In the genomic region with DNA sequence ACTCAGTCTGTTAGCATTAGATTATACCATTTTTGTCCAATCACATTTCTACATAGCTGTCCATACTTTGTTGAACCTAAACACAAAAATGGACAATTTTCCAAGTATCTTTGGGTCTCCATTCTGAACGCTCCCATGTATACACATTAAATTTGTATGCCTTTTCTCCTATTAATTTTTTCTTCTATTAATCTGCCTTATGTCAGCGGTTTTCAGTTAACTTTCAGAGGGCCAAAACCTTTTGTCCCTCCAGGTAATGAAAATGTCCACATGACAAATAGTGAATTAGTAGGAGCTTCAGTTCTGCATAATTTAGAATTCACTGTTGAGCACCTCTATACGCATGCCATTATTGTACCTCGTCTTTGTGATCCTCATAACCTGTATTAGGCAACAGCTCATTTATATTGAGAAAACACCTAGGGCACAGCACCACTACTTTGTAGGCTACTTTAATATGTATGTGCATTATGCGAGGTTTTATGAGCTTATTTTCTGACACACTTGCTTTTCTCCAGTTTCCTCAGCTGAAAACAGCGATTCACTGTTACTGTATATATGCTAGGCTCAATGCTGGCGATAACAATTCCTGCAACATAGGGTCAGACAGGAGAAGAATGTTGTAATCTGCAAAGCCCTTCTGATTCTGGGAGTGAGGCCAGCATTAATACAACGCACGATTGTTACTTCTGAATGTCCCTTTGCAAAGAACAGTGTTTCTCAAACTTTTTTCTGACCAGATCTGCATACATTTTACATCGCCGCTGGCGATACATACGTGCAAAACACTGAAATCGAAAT, we compare ENCODE assay signal across 8 cellular contexts. TPM values are rescaled to one million over a fixed set of nuclear protein-coding genes. Genes with fewer than 3 reads are reported as not detected.
DNase-seq lines count a peak whose midpoint lies in the region; ATAC-seq, FAIRE-seq and TF ChIP-seq lines count a peak whose summit lies in the region.

No MANE protein-coding gene starts in this region.

- BruUV-seq in K562 (replicated peaks; lab: Mats Ljungman, UMichigan) = no TSS peak

- no peaks in the 10 kb centered on the region for H3K27me3 Mint-ChIP-seq in glutamatergic neuron (ENCODE audit: unreplicated experiment)

- CTCF ChIA-PET in BJ (lab: Yijun Ruan, JAX) = interaction anchor here (1.4 to 1.8 kb wide), 3 partner anchors 20 to 82 kb away, joined by 3 to 4 read pairs (median 3); no protein-coding TSS in a partner anchor
- CTCF ChIA-PET in K562 (lab: Yijun Ruan, JAX; ENCODE audit: low intra/inter-chr PET ratio) = no interaction called here

- no peak overlapping the region for H3K27ac Mint-ChIP-seq in glutamatergic neuron (ENCODE audit: unreplicated experiment)

- H3K27me3 ChIP-seq in BJ (ENCODE audit: control insufficient read depth, insufficient read depth, low read length) (peaks cover 4% of the 10 kb centered on the region; the same call in 1 of the 2 replicates), K562 (ENCODE audit: control insufficient read depth in 2 of 2, insufficient read depth in 2 of 2, low read length in 2 of 2) (no peaks in the 10 kb centered on the region), keratinocyte (ENCODE audit: control insufficient read depth, extremely low read depth, insufficient read depth, low read length) (no peaks in the 10 kb centered on the region), testis (no peaks in the 10 kb centered on the region)

- no peaks in the 10 kb centered on the region for H3K36me3 ChIP-seq in BJ (ENCODE audit: control insufficient read depth, insufficient read depth, low read length)
- H3K36me3 ChIP-seq in K562 (ENCODE audit: control insufficient read depth, insufficient read depth, low read length) = no peaks in the 10 kb centered on the region
- H3K36me3 ChIP-seq in keratinocyte (ENCODE audit: control insufficient read depth in 2 of 2, extremely low read depth in 1 of 2, insufficient read depth in 2 of 2, low read length in 2 of 2) = no peaks in the 10 kb centered on the region
- no peaks in the 10 kb centered on the region for H3K36me3 ChIP-seq in testis (ENCODE audit: low read depth, missing control alignments)

- H3K9me3 Mint-ChIP-seq in glutamatergic neuron (ENCODE audit: unreplicated experiment) = no peaks in the 10 kb centered on the region

- H3K9me1 ChIP-seq in K562 (ENCODE audit: control insufficient read depth, insufficient read depth, low read length) (no peaks in the 10 kb centered on the region), keratinocyte (ENCODE audit: control insufficient read depth, extremely low read depth, insufficient read depth, low read length) (no peaks in the 10 kb centered on the region)

- H3K4me3 ChIP-seq in BJ (ENCODE audit: low read depth, low read length) (peak overlapping the region; percentile 44), K562 (peak overlapping the region; percentile 73), keratinocyte (ENCODE audit: control insufficient read depth in 2 of 3, extremely low read depth in 1 of 3, insufficient read depth in 2 of 3, low read depth in 1 of 3, low read length in 3 of 3) (peak overlapping the region; percentile 73 to 94 (median 87)), testis (peak overlapping the region; percentile 90 to 99)

- peak overlapping the region; percentile 86 for H3K4me2 ChIP-seq in K562 (ENCODE audit: insufficient read depth, low read length)
- H3K4me2 ChIP-seq in keratinocyte (ENCODE audit: control insufficient read depth, extremely low read depth, insufficient read depth, low read depth, low read length) = peak overlapping the region; percentile 93

- DNase-seq in BJ (ENCODE audit: low read depth) (peak; percentile 23), LHCN-M2 (ENCODE audit: low read depth) (peak; percentile 56), K562 (ENCODE audit: extremely low read depth in 1 of 4, low spot score in 3 of 4) (peak in 3 of 4 experiments; percentile 10 to 51 (median 21)), keratinocyte (ENCODE audit: low read depth, low spot score) (no peak), testis (peak; percentile 83), glutamatergic neuron (no peak), HTR-8/SVneo (ENCODE audit: insufficient read length, low spot score) (no peak)

- H3K4me1 ChIP-seq in K562 (replicated peaks in 1 of 2; ENCODE audit: control insufficient read depth in 2 of 2, insufficient read depth in 2 of 2, low read length in 2 of 2) (peaks cover 7 to 8% of the 10 kb centered on the region in 2 experiments; a peak in 3 of 5 replicates), keratinocyte (ENCODE audit: control insufficient read depth, extremely low read depth, insufficient read depth, low read length) (peaks cover 26% of the 10 kb centered on the region), testis (peaks cover 33% of the 10 kb centered on the region)

- dilution Hi-C loops in keratinocyte (cut with MboI; ENCODE audit: extremely low pct_ligation_motif_present, low sequenced_read_pairs) = no loop called here

- POLR2A ChIA-PET in BJ (lab: Charles Lee) = interaction anchor here (0.6 kb wide), 1 partner anchor 472 kb away, joined by 3 read pairs; no protein-coding TSS in a partner anchor
- POLR2A ChIA-PET in K562 (lab: Yijun Ruan, JAX) = interaction anchor here (0.6 to 1.8 kb wide), 2 partner anchors 9 to 801 kb away, joined by 4 to 5 read pairs; no protein-coding TSS in a partner anchor

- H3K27ac ChIP-seq in K562 (ENCODE audit: extremely low read depth, low read depth, low read length) = peak overlapping the region; percentile 77
- peak overlapping the region; percentile 78 for H3K27ac ChIP-seq in keratinocyte (ENCODE audit: control insufficient read depth, insufficient read depth, low read length)
- H3K27ac ChIP-seq in testis = peak overlapping the region; percentile 86 to 94

- H3K9ac ChIP-seq in K562 (ENCODE audit: insufficient read depth in 1 of 2, low read depth in 2 of 2, low read length in 2 of 2) (peak overlapping the region in 1 of 2 experiments; percentile 78; a peak in 2 of 4 replicates), keratinocyte (ENCODE audit: control insufficient read depth, extremely low read depth, insufficient read depth, low read length) (peak overlapping the region; percentile 73)

- FAIRE-seq in K562 (lab: Jason Lieb, UNC) (peak; percentile 58), keratinocyte (lab: Jason Lieb, UNC) (peak; percentile 43), HTR-8/SVneo (lab: Jason Lieb, UNC) (no peak)

- H3K79me2 ChIP-seq in K562 (ENCODE audit: control insufficient read depth, insufficient read depth, low read length) = peaks cover 16% of the 10 kb centered on the region; the same call in 2 of the 3 replicates
- H3K79me2 ChIP-seq in keratinocyte (ENCODE audit: control insufficient read depth, insufficient read depth, low read length) = peaks cover 38% of the 10 kb centered on the region

- ATAC-seq in K562 = peak; percentile 30
- no peak for ATAC-seq in GM21515 (IDR thresholded peaks at IDR 0.05; ENCODE audit: unreplicated experiment)

- no peak for TF ChIP-seq EP300 in K562 (IDR thresholded peaks at IDR 0.05; ENCODE audit: low read length)

- H4K20me1 ChIP-seq in K562 (replicated peaks; ENCODE audit: control insufficient read depth, insufficient read depth, low read length) (no peaks in the 10 kb centered on the region), keratinocyte (ENCODE audit: control insufficient read depth, extremely low read depth, insufficient read depth, low read length) (no peaks in the 10 kb centered on the region)

- no peak overlapping the region for H3K4me3 Mint-ChIP-seq in glutamatergic neuron (ENCODE audit: unreplicated experiment)

- H3K36me3 Mint-ChIP-seq in glutamatergic neuron (ENCODE audit: unreplicated experiment) = no peaks in the 10 kb centered on the region

- H2AFZ ChIP-seq in K562 (ENCODE audit: low read depth, low read length) (peak overlapping the region; percentile 95), keratinocyte (ENCODE audit: control insufficient read depth, low read length) (peak overlapping the region; percentile 95)

- TF ChIP-seq POLR2A in K562 (conservative IDR thresholded peaks at IDR 0.05) (no peak), testis (IDR thresholded peaks at IDR 0.05) (no peak)

- H3K4me1 Mint-ChIP-seq in glutamatergic neuron (ENCODE audit: low read depth, unreplicated experiment) = peaks cover 7% of the 10 kb centered on the region

- no peak for TF ChIP-seq RAD21 in K562 (CRISPR knock-in tag; conservative IDR thresholded peaks at IDR 0.05 in 1 of 2, IDR thresholded peaks at IDR 0.05 in 1 of 2)

- intact Hi-C loops in K562 (cut with micrococcal nuclease) (no loop called here), testis (cut with DNase I; ENCODE audit: low total_unique reads) (no loop called here)

- in situ Hi-C loops in K562 (cut with MboI) = no loop called here

- H3K9me3 ChIP-seq in K562 (replicated peaks; ENCODE audit: control insufficient read depth, insufficient read depth, low read depth, low read length) = no peaks in the 10 kb centered on the region
- no peaks in the 10 kb centered on the region for H3K9me3 ChIP-seq in keratinocyte (ENCODE audit: control insufficient read depth, low read depth, low read length)
- no peaks in the 10 kb centered on the region for H3K9me3 ChIP-seq in testis

- WGBS in K562 (ENCODE audit: insufficient coverage, low coverage, missing lambda C conversion rate) = 27% methylated on average over 14 of the region's 14 CpGs
- 22% methylated on average over 14 of the region's 14 CpGs for WGBS in testis, 2 donors

- TF ChIP-seq CTCF in BJ (IDR thresholded peaks at IDR 0.05; ENCODE audit: insufficient read depth, low read depth, low read length) (no peak), K562 (IDR thresholded peaks at IDR 0.05 in 2 of 3, conservative IDR thresholded peaks at IDR 0.05 in 1 of 3; ENCODE audit: insufficient read depth in 2 of 3, low read depth in 1 of 3, low read length in 3 of 3) (no peak), keratinocyte (optimal IDR thresholded peaks at IDR 0.05 in 1 of 3, IDR thresholded peaks at IDR 0.05 in 1 of 3, conservative IDR thresholded peaks at IDR 0.05 in 1 of 3; ENCODE audit: extremely low read depth in 1 of 3, insufficient read depth in 2 of 3, low read length in 3 of 3) (no peak), testis (IDR thresholded peaks at IDR 0.05) (no peak), glutamatergic neuron (IDR thresholded peaks at IDR 0.05; ENCODE audit: partially characterized antibody, unreplicated experiment) (no peak)

RNA-seq across cellular contexts. Expression of a gene that starts 1.1 kb away (rescaled TPM):
- polyA plus RNA-seq in BJ (2011; rRNA removed) = 7.3 and 17.7 TPM in 2 replicates
- polyA minus RNA-seq in BJ (2011; rRNA and poly(A)+ RNA removed) = 9.1 and 15.5 TPM in 2 replicates
- 45.3 and 50.4 TPM in 2 replicates for total RNA-seq in LHCN-M2 (2014; rRNA removed)
- polyA plus RNA-seq in LHCN-M2 (2012) = 14.6 TPM
- 7.2 and 29.4 TPM in 2 replicates for total RNA-seq in K562 (2011; cell fraction: chromatin; rRNA removed; ENCODE audit: low replicate concordance)
- 3.5 and 5.1 TPM in 2 replicates for total RNA-seq in K562 (2011; cell fraction: nucleolus; rRNA removed)
- total RNA-seq in K562 (2011; cell fraction: nucleoplasm; rRNA removed) = 13.5 and 16.5 TPM in 2 replicates
- total RNA-seq in K562 (2014; rRNA removed) = 15.5 and 15.8 TPM in 2 replicates
- 30.7 and 35.0 TPM in 2 replicates for total RNA-seq in K562 (2014; rRNA removed; fragmentation: Illumina TruSeq; extraction: Trizol)
- 27.0 and 30.5 TPM in 2 replicates for total RNA-seq in K562 (2015; rRNA removed; fragmentation: Illumina TruSeq; extraction: Trizol)
- 23.7 and 24.2 TPM in 2 replicates for total RNA-seq in K562 (2021)
- 9.4 and 14.3 TPM in 2 replicates for polyA plus RNA-seq in K562 (2011; rRNA removed)
- polyA plus RNA-seq in K562 (2011; cell fraction: cytosol; rRNA removed) = 2.4 and 5.0 TPM in 2 replicates
- polyA plus RNA-seq in K562 (2011; cell fraction: nucleus; rRNA removed) = 6.7 and 11.1 TPM in 2 replicates
- polyA plus RNA-seq in K562 (2012) = 16.0 TPM in 2 replicates
- 16.3 and 19.1 TPM in 2 replicates for polyA plus RNA-seq in K562 (2014; fragmentation: Illumina TruSeq; extraction: Trizol)
- polyA plus RNA-seq in K562 (2014; fragmentation: Nextera tagmentation; extraction: Ambion mirVana) = 10 to 100 TPM; 11.0 to 11.7 TPM
- polyA plus RNA-seq in K562 (2014; rRNA removed) = 12.7 and 13.2 TPM in 2 replicates
- 22.9 and 25.3 TPM in 2 replicates for polyA minus RNA-seq in K562 (2011; rRNA and poly(A)+ RNA removed)
- 8.0 and 11.6 TPM in 2 replicates for polyA minus RNA-seq in K562 (2011; cell fraction: cytosol; rRNA and poly(A)+ RNA removed)
- polyA minus RNA-seq in K562 (2011; cell fraction: nucleus; rRNA and poly(A)+ RNA removed) = 7.8 and 12.6 TPM in 2 replicates
- polyA plus RNA-seq in keratinocyte = 18.3 to 34.9 TPM (median 19.4 TPM) in 3 replicates
- polyA plus RNA-seq in keratinocyte (2011; ENCODE audit: low read depth) = 26.6 TPM
- polyA plus RNA-seq in keratinocyte (2011; cell fraction: cytosol; rRNA removed) = 13.1 and 26.6 TPM in 2 replicates
- 27.7 and 38.7 TPM in 2 replicates for polyA plus RNA-seq in keratinocyte (2011; cell fraction: nucleus; rRNA removed)
- 27.2 and 28.0 TPM in 2 replicates for polyA plus RNA-seq in keratinocyte (2012; ENCODE audit: low replicate concordance)
- polyA minus RNA-seq in keratinocyte = 5.0 to 34.5 TPM (median 16.3 TPM) in 3 replicates
- polyA minus RNA-seq in keratinocyte (2011; cell fraction: cytosol; rRNA and poly(A)+ RNA removed) = 17.3 TPM
- polyA minus RNA-seq in keratinocyte (2011; cell fraction: nucleus; rRNA and poly(A)+ RNA removed) = 21.3 and 46.2 TPM in 2 replicates
- total RNA-seq in testis = 10 to 100 TPM; 45.2 to 45.6 TPM
- polyA plus RNA-seq in testis (ENCODE audit: insufficient read depth, low read depth, low replicate concordance) = 27.0 TPM
- 26.0 TPM for total RNA-seq in glutamatergic neuron (ENCODE audit: unreplicated experiment)

Comparison
In these comparisons a context has a peak if more than half of its experiments do, and no peak if none do; other contexts are left out.
1. DNase-seq: peak in BJ (single experiment), LHCN-M2 (single experiment), K562 (3 of 4) and testis (single experiment); none in keratinocyte (single experiment), glutamatergic neuron (single experiment) and HTR-8/SVneo (single experiment).
2. H3K4me3 ChIP-seq: peak in every context shown above with its lines; median percentile 94 in testis; 87 in keratinocyte; 73 in K562; 44 in BJ.
3. Peak in every context shown above with its lines, with median percentiles within 50 percentile points of each other: H3K27ac ChIP-seq.